Comparison of ENCODE assay signal across 19 cellular contexts in the genomic region with DNA sequence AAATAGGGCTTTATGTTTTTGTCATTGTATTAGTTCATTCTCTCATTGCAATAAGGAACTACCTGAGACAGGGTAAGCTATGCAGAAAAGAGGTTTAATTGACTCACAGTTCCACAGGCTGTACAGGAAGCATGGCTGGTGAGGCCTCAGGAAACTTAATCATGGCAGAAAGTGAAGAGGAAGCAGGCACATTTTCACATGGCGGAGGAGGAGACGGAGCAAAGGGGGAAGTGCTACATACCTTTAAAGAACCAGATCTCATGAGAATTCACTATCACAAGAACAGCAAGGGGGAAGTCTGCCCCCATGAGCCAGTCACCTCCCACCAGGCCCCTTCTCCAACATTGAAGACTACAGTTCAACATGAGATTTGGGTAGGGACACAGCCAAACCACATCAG. TPM values are rescaled to one million over a fixed set of nuclear protein-coding genes. Genes with fewer than 3 reads are reported as not detected.
DNase-seq lines count a peak whose midpoint lies in the region; ATAC-seq, FAIRE-seq and TF ChIP-seq lines count a peak whose summit lies in the region.
"Had no signal": no experiment of that assay in that cellular context is flagged by ENCODE, and none has a peak within 500 bp of the region (broad histone marks: within the 10 kb centered on the region; RNA-seq: fewer than 3 reads in every experiment).

No MANE protein-coding gene starts in this region.

- peak; percentile 18 for FAIRE-seq in GM12878 (lab: Jason Lieb, UNC)
- FAIRE-seq: GM12891, GM18507 had no signal

- no peaks in the 10 kb centered on the region; the same call in 1 of the 2 replicates for H3K79me2 ChIP-seq in GM12878 (ENCODE audit: control insufficient read depth, insufficient read depth, low read length)

- ATAC-seq in GM12878 = no peak
- ATAC-seq in HG03520 (IDR thresholded peaks at IDR 0.05; ENCODE audit: unreplicated experiment) = no peak
- ATAC-seq in HG02759 (IDR thresholded peaks at IDR 0.05; ENCODE audit: unreplicated experiment) = no peak

- DNase-seq in NOMO-1 (lab: John Stamatoyannopoulos, UW; ENCODE audit: unreplicated experiment in 2 of 2) (peak; percentile 9 to 22), NOMO-1 treated with DMSO at 0.1 percent for 48 hours (lab: John Stamatoyannopoulos, UW; ENCODE audit: unreplicated experiment) (no peak), Kasumi-1 (lab: John Stamatoyannopoulos, UW) (peak; percentile 59 to 73), GM12878 (ENCODE audit: low read depth, low spot score) (no peak), posterior vena cava (ENCODE audit: low spot score) (peak; percentile 40), hepatic stellate cell (ENCODE audit: low spot score) (no peak)
- DNase-seq: 8988T; Calu3; CD4-positive, alpha-beta memory T cell; GOT3; MG63; NCI-H1694 treated with DMSO at 0.1 percent for 48 hours; OCI-M1; Right ventricle myocardium superior had no signal

- intact Hi-C loops in GM12878 (cut with micrococcal nuclease; ENCODE audit: unreplicated experiment) (no loop called here), posterior vena cava (cut with DNase I) (no loop called here)

- H2AFZ ChIP-seq in GM12878 (ENCODE audit: control insufficient read depth, low read depth, low read length) = no peak overlapping the region

- TF ChIP-seq CTCF in GM12878 (IDR thresholded peaks at IDR 0.05 in 2 of 3, conservative IDR thresholded peaks at IDR 0.05 in 1 of 3; ENCODE audit: control insufficient read depth in 2 of 3, extremely low read depth in 1 of 3, insufficient read depth in 1 of 3, low read depth in 3 of 3, low read length in 3 of 3) = no peak

- H3K4me2 ChIP-seq in GM12878 (ENCODE audit: control insufficient read depth, insufficient read depth) = no peak overlapping the region

- no TSS peak for BruUV-seq in GM12878 (replicated peaks; lab: Mats Ljungman, UMichigan)

- no peak overlapping the region for H3K27ac ChIP-seq in GM12878 (ENCODE audit: control insufficient read depth, insufficient read depth)
- H3K27ac ChIP-seq: SK-N-MC had no signal

- RAD21 ChIA-PET in GM12878 (lab: Charles Lee; ENCODE audit: unreplicated experiment) = no interaction called here

- whole genome bisulfite sequencing in GM12878 (ENCODE audit: insufficient coverage, insufficient replicate concordance, low lambda C conversion rate, missing lambda C conversion rate) = 100% methylated on average over 2 of the region's 2 CpGs

- in situ Hi-C loops in GM12878 (cut with MboI) = no loop called here

- no peaks in the 10 kb centered on the region for H3K4me1 ChIP-seq in GM12878 (ENCODE audit: control insufficient read depth, insufficient read depth, low read length)

- no peak for TF ChIP-seq RAD21 in GM12878 (IDR thresholded peaks at IDR 0.05; ENCODE audit: insufficient read depth, low read depth, low read length)

- CTCF ChIA-PET in GM12878 (lab: Yijun Ruan, JAX) = no interaction called here

- TF ChIP-seq EP300 in GM12878 (IDR thresholded peaks at IDR 0.05; ENCODE audit: borderline replicate concordance in 1 of 2, control insufficient read depth in 1 of 2, low read depth in 2 of 2, low read length in 2 of 2) = no peak

- no peak overlapping the region for H3K9ac ChIP-seq in GM12878 (ENCODE audit: control insufficient read depth, insufficient read depth, low read length)

- H3K4me3 ChIP-seq in GM12878 = no peak overlapping the region
- H3K4me3 ChIP-seq: MG63, SK-N-MC had no signal

- no peaks in the 10 kb centered on the region; the same call in 1 of the 3 replicates for H3K9me3 ChIP-seq in GM12878 (replicated peaks; ENCODE audit: control insufficient read depth, insufficient read depth, low read length)

- no peaks in the 10 kb centered on the region for H3K27me3 ChIP-seq in GM12878 (replicated peaks in 1 of 2; ENCODE audit: control insufficient read depth in 2 of 2, insufficient read depth in 2 of 2, low read length in 1 of 2)
- H3K27me3 ChIP-seq: MG63 had no signal

- SMC1A ChIA-PET in GM12878 (lab: Charles Lee; ENCODE audit: uncharacterized antibody, unreplicated experiment) = no interaction called here

- TF ChIP-seq POLR2A in GM12878 (IDR thresholded peaks at IDR 0.05; ENCODE audit: low read depth, low read length) = no peak

- peaks cover 2 to 10% of the 10 kb centered on the region in 2 experiments for H3K36me3 ChIP-seq in GM12878 (ENCODE audit: control insufficient read depth in 2 of 2, insufficient read depth in 2 of 2, low read length in 1 of 2)

- H4K20me1 ChIP-seq in GM12878 (ENCODE audit: control insufficient read depth, insufficient read depth) = no peaks in the 10 kb centered on the region

- POLR2A ChIA-PET in GM12878 (lab: Charles Lee) = no interaction called here

TF ChIP-seq in GM12878, 131 proteins besides CTCF, POLR2A, EP300 and RAD21:
- TF ChIP-seq KAT2A (conservative IDR thresholded peaks at IDR 0.05; ENCODE audit: control insufficient read depth, low read depth, low read length) = no peak

RNA-seq across cellular contexts. Expression of a gene that starts 25.6 kb away (rescaled TPM):
- 26.9 and 37.8 TPM in 2 replicates for total RNA-seq in GM12878 (2013; cell fraction: nucleolus; rRNA removed)
- total RNA-seq in GM12878 (2014; rRNA removed) = 24.1 and 27.7 TPM in 2 replicates
- 36.4 and 36.8 TPM in 2 replicates for total RNA-seq in GM12878 (2014; rRNA removed; fragmentation: Illumina TruSeq; extraction: Trizol)
- total RNA-seq in GM12878 (2021) = 25.5 and 25.9 TPM in 2 replicates
- polyA plus RNA-seq in GM12878 (2011; ENCODE audit: low read depth) = 12.6 TPM
- 15.9 and 29.1 TPM in 2 replicates for polyA plus RNA-seq in GM12878 (2011; rRNA removed)
- polyA plus RNA-seq in GM12878 (2011; cell fraction: cytosol; rRNA removed) = 4.9 and 7.4 TPM in 2 replicates
- 11.0 and 22.3 TPM in 2 replicates for polyA plus RNA-seq in GM12878 (2011; cell fraction: nucleus; rRNA removed)
- 22.5 and 24.8 TPM in 2 replicates for polyA plus RNA-seq in GM12878 (2012)
- polyA plus RNA-seq in GM12878 (2014; fragmentation: Illumina TruSeq; extraction: Trizol) = 36.9 and 51.1 TPM in 2 replicates
- polyA plus RNA-seq in GM12878 (2014; fragmentation: Nextera tagmentation; extraction: Ambion mirVana) = 10 to 100 TPM; 14.0 to 16.4 TPM
- polyA plus RNA-seq in GM12878 (2014; rRNA removed) = 25.6 and 27.9 TPM in 2 replicates
- 10 to 100 TPM; 33.8 to 36.2 TPM for polyA plus RNA-seq in GM12878 (2016; fragmentation: Nextera tagmentation; extraction: Ambion mirVana)
- polyA minus RNA-seq in GM12878 (2011; rRNA and poly(A)+ RNA removed) = 6.6 and 11.8 TPM in 2 replicates
- polyA minus RNA-seq in GM12878 (2011; cell fraction: cytosol; rRNA and poly(A)+ RNA removed) = 4.7 and 8.2 TPM in 2 replicates
- polyA minus RNA-seq in GM12878 (2011; cell fraction: nucleus; rRNA and poly(A)+ RNA removed) = 20.6 and 45.3 TPM in 2 replicates
- 10 to 100 TPM; 23.1 to 23.8 TPM for total RNA-seq in posterior vena cava

RNA-seq across cellular contexts. Expression of a gene that starts 25.7 kb away (rescaled TPM):
- 16.6 and 17.3 TPM in 2 replicates for total RNA-seq in GM12878 (2013; cell fraction: nucleolus; rRNA removed)
- 40.0 and 48.4 TPM in 2 replicates for total RNA-seq in GM12878 (2014; rRNA removed)
- total RNA-seq in GM12878 (2014; rRNA removed; fragmentation: Illumina TruSeq; extraction: Trizol) = 39.6 and 42.3 TPM in 2 replicates
- total RNA-seq in GM12878 (2021) = 32.8 and 34.9 TPM in 2 replicates
- polyA plus RNA-seq in GM12878 (2011; ENCODE audit: low read depth) = 34.1 TPM
- 91.7 and 136 TPM in 2 replicates for polyA plus RNA-seq in GM12878 (2011; rRNA removed)
- 33.6 and 43.9 TPM in 2 replicates for polyA plus RNA-seq in GM12878 (2011; cell fraction: cytosol; rRNA removed)
- 28.0 and 29.6 TPM in 2 replicates for polyA plus RNA-seq in GM12878 (2011; cell fraction: nucleus; rRNA removed)
- polyA plus RNA-seq in GM12878 (2012) = 43.6 and 52.9 TPM in 2 replicates
- 74.2 and 87.6 TPM in 2 replicates for polyA plus RNA-seq in GM12878 (2014; fragmentation: Illumina TruSeq; extraction: Trizol)
- 100 to 1,000 TPM; 129 to 139 TPM for polyA plus RNA-seq in GM12878 (2014; fragmentation: Nextera tagmentation; extraction: Ambion mirVana)
- 30.2 and 42.6 TPM in 2 replicates for polyA plus RNA-seq in GM12878 (2014; rRNA removed)
- polyA plus RNA-seq in GM12878 (2016; fragmentation: Nextera tagmentation; extraction: Ambion mirVana) = 100 to 1,000 TPM; 104 to 105 TPM
- polyA minus RNA-seq in GM12878 (2011; rRNA and poly(A)+ RNA removed) = 23.0 and 40.8 TPM in 2 replicates
- 11.4 and 14.9 TPM in 2 replicates for polyA minus RNA-seq in GM12878 (2011; cell fraction: cytosol; rRNA and poly(A)+ RNA removed)
- polyA minus RNA-seq in GM12878 (2011; cell fraction: nucleus; rRNA and poly(A)+ RNA removed) = 14.9 and 24.0 TPM in 2 replicates
- 10 to 100 TPM; 33.5 to 43.5 TPM for total RNA-seq in posterior vena cava

Comparison
In these comparisons a context has a peak if more than half of its experiments do, and no peak if none do; other contexts are left out.
1. DNase-seq: peak in NOMO-1 (2 of 2), Kasumi-1 (2 of 2) and posterior vena cava (single experiment); none in NOMO-1 treated with DMSO at 0.1 percent for 48 hours (single experiment), GM12878 (single experiment) and hepatic stellate cell (single experiment).